Comparison of ENCODE assay signal across 22 cellular contexts in the genomic region with DNA sequence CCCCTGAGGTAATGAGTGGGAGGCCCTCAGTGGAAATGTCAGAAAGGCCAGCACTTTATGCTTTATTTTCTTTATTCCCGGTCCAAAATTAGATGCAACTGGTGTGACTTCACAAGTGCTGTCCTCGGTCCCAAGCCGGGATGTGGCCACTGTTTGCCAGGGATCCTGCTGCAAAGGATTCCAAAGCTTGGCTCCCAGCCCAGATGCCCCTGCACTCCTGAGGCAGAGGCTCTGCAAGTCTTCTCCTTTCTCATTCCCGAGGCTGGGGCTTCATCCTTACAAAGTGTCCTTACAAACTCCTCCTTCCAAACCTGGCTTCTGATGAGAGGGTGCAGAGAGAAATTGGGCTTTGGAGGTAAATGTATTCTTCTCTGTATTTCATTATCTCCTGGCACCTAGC.
"Had no signal": no experiment of that assay in that cellular context is flagged by ENCODE, and none has a peak within 500 bp of the region (broad histone marks: within the 10 kb centered on the region; RNA-seq: fewer than 3 reads in every experiment).

No MANE protein-coding gene starts in this region.

- H3K4me1 ChIP-seq: left ventricle myocardium inferior, right atrium auricular region, right lobe of liver, testis, tibial artery, upper lobe of right lung had no signal

- DNase-seq: hypothalamus; immature natural killer cell; kidney; left colon; left ventricle myocardium inferior; mesendoderm; naive thymus-derived CD4-positive, alpha-beta T cell; ovary; right lobe of liver; stimulated activated CD4-positive, alpha-beta T cell treated with anti-CD3 and anti-CD28 coated beads, Interleukin-1b, Interleukin-23, amount 100 ng/mL, for 48 hours; stimulated activated CD4-positive, alpha-beta T cell treated with anti-CD3 and anti-CD28 coated beads, Interleukin-2, amount 100 ng/mL, for 48 hours; stimulated activated CD4-positive, alpha-beta T cell treated with anti-CD3 and anti-CD28 coated beads, Interleukin-4, amount 100 ng/mL, for 4 hours; stimulated activated CD8-positive, alpha-beta memory T cell treated with anti-CD3 and anti-CD28 coated beads, Interleukin-4, amount 100 ng/mL, for 48 hours; stimulated activated naive CD4-positive, alpha-beta T cell treated with Interleukin-2 at 50 U/mL for 16 hours; stimulated activated naive CD8-positive, alpha-beta T cell treated with anti-CD3 and anti-CD28 coated beads, Interleukin-15, amount 100 ng/mL, for 72 hours; testis; tibial artery; trophoblast cell; upper lobe of right lung had no signal

- H3K36me3 ChIP-seq: left ventricle myocardium inferior, ovary, right atrium auricular region, right lobe of liver, tibial artery, upper lobe of right lung had no signal

- H3K9me3 ChIP-seq: ovary, right lobe of liver, testis had no signal

- H3K27ac ChIP-seq: left ventricle myocardium inferior, ovary, right atrium auricular region, right lobe of liver, testis, tibial artery, upper lobe of right lung had no signal

- H3K27me3 ChIP-seq: ovary, right atrium auricular region, right lobe of liver, testis, tibial artery, upper lobe of right lung had no signal

- H3K4me3 ChIP-seq: left ventricle myocardium inferior, lung, ovary, right atrium auricular region, right lobe of liver, smooth muscle cell, testis, tibial artery, upper lobe of right lung had no signal
